8 cellular contexts compared by ENCODE assay signal in genomic region chr2:197254776-197255521, GRCh38. TPM values are rescaled to one million over a fixed set of nuclear protein-coding genes. Genes with fewer than 3 reads are reported as not detected.
DNase-seq lines count a peak whose midpoint lies in the region; ATAC-seq and TF ChIP-seq lines count a peak whose summit lies in the region.

No MANE protein-coding gene starts in this region.

- H3K4me3 ChIP-seq in CD4-positive, alpha-beta memory T cell (ENCODE audit: low read length in 2 of 2): peak overlapping the region in 1 of 2 donors; percentile 12
- peak overlapping the region in 2 of 4 donors; percentile 20 to 22 for H3K4me3 ChIP-seq in esophagus muscularis mucosa

- peak overlapping the region; percentile 61 to 92 (median 82) for H3K4me3 Mint-ChIP-seq in CD4-positive, alpha-beta memory T cell

- peak overlapping the region; percentile 70 for H3K27ac ChIP-seq in CD4-positive, alpha-beta memory T cell (ENCODE audit: low read depth, low read length)
- peak overlapping the region; percentile 43 to 79 (median 70) for H3K27ac ChIP-seq in esophagus muscularis mucosa (replicated peaks in 1 of 4)

- H3K4me1 Mint-ChIP-seq in CD4-positive, alpha-beta memory T cell: peaks cover 60 to 83% (median 73%) of the 10 kb centered on the region in 4 donors

- CTCF ChIA-PET in CD4-positive, alpha-beta memory T cell (lab: Charles Lee; ENCODE audit: partially characterized antibody): interaction anchor here (0.9 to 3.9 kb wide), 12 partner anchors 10 to 144 kb away, joined by 3 to 17 read pairs (median 5); partner anchors contain the start of gene ANKRD44

- no peaks in the 10 kb centered on the region for H3K27me3 ChIP-seq in CD4-positive, alpha-beta memory T cell (ENCODE audit: insufficient read depth, low read length)
- H3K27me3 ChIP-seq in esophagus muscularis mucosa: no peaks in the 10 kb centered on the region

- H3K4me1 ChIP-seq in CD4-positive, alpha-beta memory T cell (ENCODE audit: insufficient read depth, low read length): peaks cover 92% of the 10 kb centered on the region
- H3K4me1 ChIP-seq in esophagus muscularis mucosa: peaks cover 11 to 39% (median 33%) of the 10 kb centered on the region in 4 donors

- H3K36me3 ChIP-seq in CD4-positive, alpha-beta memory T cell (ENCODE audit: insufficient read depth, low read length): no peaks in the 10 kb centered on the region
- H3K36me3 ChIP-seq in esophagus muscularis mucosa: no peaks in the 10 kb centered on the region

- no peak for TF ChIP-seq POLR2A in esophagus muscularis mucosa (IDR thresholded peaks at IDR 0.05; ENCODE audit: low read depth)

- 71% methylated on average over 5 of the region's 5 CpGs for WGBS in esophagus muscularis mucosa

- H3K36me3 Mint-ChIP-seq in CD4-positive, alpha-beta memory T cell: peaks cover 11 to 25% of the 10 kb centered on the region in 2 donors

- H3K27ac Mint-ChIP-seq in CD4-positive, alpha-beta memory T cell: peak overlapping the region; percentile 93 to 98 (median 96)

- no peaks in the 10 kb centered on the region for H3K9me3 ChIP-seq in CD4-positive, alpha-beta memory T cell (ENCODE audit: control insufficient read depth in 1 of 2, low read length in 2 of 2)
- H3K9me3 ChIP-seq in esophagus muscularis mucosa: no peaks in the 10 kb centered on the region

- in situ Hi-C loops in KBM-7 (cut with MboI; ENCODE audit: low pct_unique_long_range_greater_than_20kb, low sequenced_read_pairs): no loop called here
- in situ Hi-C loops in GM13977 (cut with MboI; ENCODE audit: low pct_unique_long_range_greater_than_20kb, low sequenced_read_pairs, unreplicated experiment): no loop called here

- no peak for TF ChIP-seq EP300 in esophagus muscularis mucosa (IDR thresholded peaks at IDR 0.05)

- TF ChIP-seq CTCF in esophagus muscularis mucosa (IDR thresholded peaks at IDR 0.05) (no peak), GM13977 (IDR thresholded peaks at IDR 0.05; ENCODE audit: extremely low read depth, insufficient read depth, missing control alignments) (no peak)

- ATAC-seq in GM19463 (IDR thresholded peaks at IDR 0.05; ENCODE audit: unreplicated experiment) (peak; percentile 28), HG03469 (IDR thresholded peaks at IDR 0.05; ENCODE audit: unreplicated experiment) (peak; percentile 15)

- intact Hi-C loops in CD4-positive, alpha-beta memory T cell (cut with micrococcal nuclease): loop anchor here (1.0 to 2.0 kb wide), 5 partner anchors 8 to 64 kb away; no protein-coding TSS in a partner anchor
- intact Hi-C loops in esophagus muscularis mucosa (cut with DNase I): loop anchor here (5.0 kb wide), 2 partner anchors 37 to 63 kb away; no protein-coding TSS in a partner anchor

- peak in 2 of 5 donors; percentile 33 to 70 for DNase-seq in CD4-positive, alpha-beta memory T cell
- DNase-seq in esophagus muscularis mucosa (ENCODE audit: extremely low spot score): peak; percentile 77
- DNase-seq in KBM-7: no peak
- DNase-seq in NCI-H748 treated with DMSO at 0.1 percent for 48 hours (lab: John Stamatoyannopoulos, UW): no peak
- no peak for DNase-seq in GM13977 (ENCODE audit: low spot score)
- DNase-seq in DMS114 treated with DMSO at 0.1 percent for 48 hours (lab: John Stamatoyannopoulos, UW; ENCODE audit: unreplicated experiment): no peak

- H3K27me3 Mint-ChIP-seq in CD4-positive, alpha-beta memory T cell: no peaks in the 10 kb centered on the region

- POLR2A ChIA-PET in CD4-positive, alpha-beta memory T cell (lab: Charles Lee; ENCODE audit: partially characterized antibody): interaction anchor here (0.6 to 55.3 kb wide), 14 partner anchors 9 to 47 kb away, joined by 3 to 1394 read pairs (median 6); partner anchors contain the start of gene ANKRD44

- peaks cover 0 to 2% (median 0%) of the 10 kb centered on the region in 8 donors for H3K9me3 Mint-ChIP-seq in CD4-positive, alpha-beta memory T cell

RNA-seq across cellular contexts. Expression of gene ANKRD44, which starts 55.6 kb away (rescaled TPM):
- 100 to 1,000 TPM; 229 to 248 TPM for total RNA-seq in CD4-positive, alpha-beta memory T cell
- 10 to 100 TPM; 51.5 to 87.9 TPM for polyA plus RNA-seq in CD4-positive, alpha-beta memory T cell
- total RNA-seq in esophagus muscularis mucosa: 10 to 100 TPM; 41.4 to 76.6 (median 48.1) TPM
